ENCODE assay signal across 9 cellular contexts in the genomic region with DNA sequence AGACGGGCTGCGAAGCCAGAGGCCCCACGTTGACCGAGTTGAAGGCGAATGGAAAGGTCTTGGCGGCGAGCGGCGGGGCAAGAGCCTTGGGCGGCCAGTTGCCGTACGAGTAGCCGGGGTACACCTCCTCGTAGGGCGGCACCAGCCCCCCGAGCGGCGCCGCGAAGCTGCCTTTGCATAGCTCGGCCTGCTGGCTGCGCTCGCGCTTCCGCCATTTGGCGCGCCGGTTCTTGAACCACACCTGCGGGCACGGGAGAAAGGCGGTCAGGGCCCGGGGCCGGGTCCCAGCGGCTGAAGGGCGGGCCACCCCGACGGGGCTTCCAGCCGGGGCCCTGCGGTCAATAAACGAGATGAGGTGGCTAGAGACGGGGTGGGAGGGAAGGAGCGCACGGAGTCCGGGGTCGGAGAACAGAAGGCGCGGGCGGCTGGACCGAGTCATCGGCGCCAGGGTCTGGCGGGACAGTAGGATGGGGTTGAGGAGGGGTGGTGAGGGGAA. TPM values are rescaled to one million over a fixed set of nuclear protein-coding genes. Genes with fewer than 3 reads are reported as not detected.
DNase-seq lines count a peak whose midpoint lies in the region; ATAC-seq and TF ChIP-seq lines count a peak whose summit lies in the region.
"Had no signal": no experiment of that assay in that cellular context is flagged by ENCODE, and none has a peak within 500 bp of the region (broad histone marks: within the 10 kb centered on the region; RNA-seq: fewer than 3 reads in every experiment).

No MANE protein-coding gene starts in this region.

- H3K4me3 ChIP-seq in AG04449 (ENCODE audit: low read depth, low read length) (peak overlapping the region; percentile 49), mucosa of rectum (ENCODE audit: low read length in 2 of 2) (peak overlapping the region; percentile 56 to 62), thyroid gland (replicated peaks in 1 of 3) (peak overlapping the region in 1 of 3 donors; percentile 45)
- peak overlapping the region; percentile 68 for H3K4me3 ChIP-seq in effector memory CD4-positive, alpha-beta T cell (ENCODE audit: insufficient read depth, low read depth, low read length, poor library complexity, severe bottlenecking)

- H3K4me1 ChIP-seq in effector memory CD4-positive, alpha-beta T cell (ENCODE audit: control insufficient read depth, insufficient read depth, low read length, poor library complexity, severe bottlenecking): peaks cover 26% of the 10 kb centered on the region
- H3K4me1 ChIP-seq in mucosa of rectum (ENCODE audit: control insufficient read depth in 2 of 2, insufficient read depth in 2 of 2, low read length in 2 of 2) (peaks cover 24 to 27% of the 10 kb centered on the region in 2 donors), thyroid gland (peaks cover 18 to 28% of the 10 kb centered on the region in 2 donors)

- H3K27me3 ChIP-seq in effector memory CD4-positive, alpha-beta T cell (replicated peaks; ENCODE audit: control insufficient read depth, insufficient read depth, low read length, poor library complexity, severe bottlenecking): peaks cover 16% of the 10 kb centered on the region
- peaks cover 22 to 32% of the 10 kb centered on the region in 2 donors for H3K27me3 ChIP-seq in mucosa of rectum (ENCODE audit: control insufficient read depth in 2 of 2, insufficient read depth in 2 of 2, low read length in 2 of 2)
- peaks cover 7% of the 10 kb centered on the region for H3K27me3 ChIP-seq in thyroid gland

- no peak overlapping the region for H3K27ac ChIP-seq in effector memory CD4-positive, alpha-beta T cell (ENCODE audit: insufficient read depth, low read length, poor library complexity, severe bottlenecking)
- H3K27ac ChIP-seq in mucosa of rectum (ENCODE audit: low read depth in 2 of 2, low read length in 2 of 2) (no peak overlapping the region), thyroid gland (no peak overlapping the region)
- H3K27ac ChIP-seq: epithelial cell of prostate had no signal

- no peaks in the 10 kb centered on the region for H3K36me3 ChIP-seq in effector memory CD4-positive, alpha-beta T cell (ENCODE audit: control insufficient read depth, insufficient read depth, low read length)
- H3K36me3 ChIP-seq in mucosa of rectum (ENCODE audit: control insufficient read depth in 2 of 2, insufficient read depth in 2 of 2, low read length in 2 of 2) (no peaks in the 10 kb centered on the region), thyroid gland (no peaks in the 10 kb centered on the region)

- CTCF ChIA-PET in AG04449 (lab: Yijun Ruan, JAX): interaction anchor here (0.6 to 17.7 kb wide), 49 partner anchors 8 to 1453 kb away, joined by 3 to 942 read pairs (median 7); a partner anchor contains a TSS
- CTCF ChIA-PET in HEK293T (lab: Yijun Ruan, JAX): interaction anchor here (0.5 to 7.8 kb wide), 23 partner anchors 9 to 248 kb away, joined by 3 to 169 read pairs (median 4); a partner anchor contains a TSS

- DNase-seq in AG04449 (ENCODE audit: low read depth, low spot score) (no peak), HEK293T (ENCODE audit: extremely low spot score) (peak; percentile 61), thyroid gland (peak; percentile 30 to 34)
- DNase-seq in activated CD4-positive, alpha-beta T cell treated with anti-CD3 and anti-CD28 coated beads for 1 hour: peak; percentile 22
- peak in 2 of 3 donors; percentile 7 to 23 for DNase-seq in effector memory CD4-positive, alpha-beta T cell

- ATAC-seq in GM21529 (IDR thresholded peaks at IDR 0.05; ENCODE audit: unreplicated experiment): no peak
- no peak for ATAC-seq in HG02588 (IDR thresholded peaks at IDR 0.05; ENCODE audit: unreplicated experiment)

- TF ChIP-seq CTCF in AG04449 (IDR thresholded peaks at IDR 0.05; ENCODE audit: insufficient read depth, low read length, missing control alignments): peak; percentile 46
- TF ChIP-seq CTCF in thyroid gland (IDR thresholded peaks at IDR 0.05): peak in 2 of 6 experiments; percentile 31 to 40

- H3K9me3 ChIP-seq in effector memory CD4-positive, alpha-beta T cell (ENCODE audit: control insufficient read depth, low read length): no peaks in the 10 kb centered on the region
- no peaks in the 10 kb centered on the region for H3K9me3 ChIP-seq in mucosa of rectum (ENCODE audit: control insufficient read depth in 2 of 2, low read length in 2 of 2)
- no peaks in the 10 kb centered on the region for H3K9me3 ChIP-seq in thyroid gland

- WGBS in thyroid gland, 2 donors: 1 to 4% methylated on average over 11 to 38 of the region's 52 CpGs

- intact Hi-C loops in thyroid gland (cut with DNase I): loop anchor here (2.0 to 10.0 kb wide), 3 partner anchors 116 to 364 kb away; no protein-coding TSS in a partner anchor

- POLR2A ChIA-PET in AG04449 (lab: Yijun Ruan, JAX): interaction anchor here (1.0 to 1.3 kb wide), 2 partner anchors 110 to 165 kb away, joined by 3 read pairs; a partner anchor contains a TSS
- POLR2A ChIA-PET in HEK293T (lab: Yijun Ruan, JAX): interaction anchor here (0.6 to 3.7 kb wide), 10 partner anchors 14 to 412 kb away, joined by 3 to 19 read pairs (median 4); a partner anchor contains a TSS

- H3K9ac ChIP-seq in mucosa of rectum (ENCODE audit: low read depth in 1 of 2, low read length in 2 of 2): peak overlapping the region in 1 of 2 donors; percentile 37

- no peak for TF ChIP-seq POLR2A in thyroid gland (IDR thresholded peaks at IDR 0.05)

TF ChIP-seq in HEK293T, 16 proteins besides CTCF, POLR2A, EP300 and RAD21:
- no peak for TF ChIP-seq SUZ12 (IDR thresholded peaks at IDR 0.05)
- no peak for TF ChIP-seq TARDBP (IDR thresholded peaks at IDR 0.05)
- peak; percentile 56 for TF ChIP-seq L3MBTL2 (conservative IDR thresholded peaks at IDR 0.05)
- no peak for TF ChIP-seq FOXM1 (IDR thresholded peaks at IDR 0.05; ENCODE audit: borderline replicate concordance)
- no peak for TF ChIP-seq LEF1 (IDR thresholded peaks at IDR 0.05; ENCODE audit: borderline replicate concordance)
- TF ChIP-seq CTBP1 (IDR thresholded peaks at IDR 0.05; ENCODE audit: borderline replicate concordance): peak; percentile 47; the same call in 1 of the 2 replicates
TF ChIP-seq in HEK293T: peak in this region for 2.

RNA-seq across cellular contexts. Expression of a gene that starts 4.8 kb away (rescaled TPM):
- not detected for total RNA-seq in thyroid gland

RNA-seq across cellular contexts. Expression of a gene that starts 10.4 kb away (rescaled TPM):
- under 1 TPM in 1 of 4 donors, not detected in 3; 0.45 TPM for total RNA-seq in thyroid gland

RNA-seq across cellular contexts. Expression of a gene that starts 14.4 kb away (rescaled TPM):
- total RNA-seq in thyroid gland: 10 to 100 TPM; 34.0 to 68.3 (median 53.5) TPM
